In the genomic region with DNA sequence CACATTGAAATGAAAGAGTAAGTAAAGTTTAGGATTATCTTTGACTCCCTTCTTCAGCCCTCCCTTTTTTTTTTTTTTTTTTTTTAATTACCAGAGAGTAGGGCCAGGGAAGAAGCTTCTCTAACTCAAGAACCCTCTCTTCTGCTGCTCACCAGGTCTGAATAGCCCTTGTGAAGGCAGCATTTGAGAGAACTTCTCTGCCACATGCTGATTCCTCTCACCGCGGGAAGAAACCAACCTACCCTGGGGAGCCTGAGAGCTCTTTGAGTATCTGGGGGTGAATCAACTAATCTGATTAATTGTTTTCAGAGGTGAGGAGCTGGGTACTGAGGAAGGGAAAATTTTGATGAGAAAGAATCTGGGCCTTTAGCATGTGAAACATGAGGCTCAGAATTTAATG, we compare ENCODE assay signal across 14 cellular contexts.
DNase-seq lines count a peak whose midpoint lies in the region; ATAC-seq and TF ChIP-seq lines count a peak whose summit lies in the region.
"Had no signal": no experiment of that assay in that cellular context is flagged by ENCODE, and none has a peak within 500 bp of the region (broad histone marks: within the 10 kb centered on the region; RNA-seq: fewer than 3 reads in every experiment).

No MANE protein-coding gene starts in this region.

- H3K27me3 ChIP-seq in neural progenitor cell = no peaks in the 10 kb centered on the region
- H3K27me3 ChIP-seq: BLaER1 had no signal

- H3K9ac ChIP-seq in neural progenitor cell = no peak overlapping the region
- H3K9ac ChIP-seq: BLaER1 had no signal

- H3K27ac Mint-ChIP-seq in WTC11 (peak overlapping the region; percentile 23), neural progenitor cell (peak overlapping the region; percentile 32)
- no peak overlapping the region for H3K27ac Mint-ChIP-seq in activated T-cell treated with anti-CD3 and anti-CD28 coated beads, Interleukin-2, amount 50 U/mL, for 72 hours

- H3K9me3 Mint-ChIP-seq in WTC11 (no peaks in the 10 kb centered on the region), neural progenitor cell (no peaks in the 10 kb centered on the region)
- no peaks in the 10 kb centered on the region for H3K9me3 Mint-ChIP-seq in activated T-cell treated with anti-CD3 and anti-CD28 coated beads, Interleukin-2, amount 50 U/mL, for 72 hours

- H3K4me3 ChIP-seq in neural progenitor cell = no peak overlapping the region
- H3K4me3 ChIP-seq: BLaER1 had no signal

- TF ChIP-seq CTCF in WTC11 (IDR thresholded peaks at IDR 0.05) = no peak
- no peak for TF ChIP-seq CTCF in neural progenitor cell (IDR thresholded peaks at IDR 0.05)

- peak; percentile 16 to 60 for DNase-seq in NCI-H187 (lab: John Stamatoyannopoulos, UW)
- DNase-seq in NCI-H187 treated with DMSO at 0.1 percent for 48 hours (lab: John Stamatoyannopoulos, UW) = no peak
- DNase-seq in WTC11 (ENCODE audit: low spot score) = peak; percentile 16
- peak; percentile 25 for DNase-seq in neural progenitor cell (ENCODE audit: low spot score)
- DNase-seq in KBM-7 = no peak
- DNase-seq in activated T-cell treated with anti-CD3 and anti-CD28 coated beads, Interleukin-2, amount 50 U/mL, for 72 hours = no peak
- DNase-seq in kidney glomerular epithelial cell (lab: John Stamatoyannopoulos, UW) = no peak
- DNase-seq: AML-193, Calu3, DMS 273 treated with DMSO at 0.1 percent for 48 hours, H7 had no signal

- H3K4me3 Mint-ChIP-seq in WTC11 (peak overlapping the region; percentile 2; the same call in 1 of the 2 replicates), neural progenitor cell (no peak overlapping the region)
- H3K4me3 Mint-ChIP-seq in activated T-cell treated with anti-CD3 and anti-CD28 coated beads, Interleukin-2, amount 50 U/mL, for 72 hours = no peak overlapping the region

- H3K27ac ChIP-seq in neural progenitor cell = no peak overlapping the region
- H3K27ac ChIP-seq: 22Rv1, BLaER1, HL-60 had no signal

- in situ Hi-C loops in KBM-7 (cut with MboI; ENCODE audit: low pct_unique_long_range_greater_than_20kb, low sequenced_read_pairs) = no loop called here

- H3K36me3 ChIP-seq in neural progenitor cell = no peaks in the 10 kb centered on the region
- H3K36me3 ChIP-seq: BLaER1 had no signal

- no peak overlapping the region for H3K4me2 ChIP-seq in neural progenitor cell
- H3K4me2 ChIP-seq: BLaER1 had no signal

- POLR2A ChIA-PET in WTC11 (lab: Charles Lee) = interaction anchor here (1.3 kb wide), 1 partner anchor 148 kb away, joined by 8 read pairs; no protein-coding TSS in a partner anchor

- no peaks in the 10 kb centered on the region for H4K20me1 ChIP-seq in neural progenitor cell (ENCODE audit: low read depth)
- H4K20me1 ChIP-seq: BLaER1 had no signal

- peaks cover 8% of the 10 kb centered on the region for H3K36me3 Mint-ChIP-seq in WTC11
- no peaks in the 10 kb centered on the region for H3K36me3 Mint-ChIP-seq in neural progenitor cell
- H3K36me3 Mint-ChIP-seq in activated T-cell treated with anti-CD3 and anti-CD28 coated beads, Interleukin-2, amount 50 U/mL, for 72 hours (ENCODE audit: insufficient read depth in 2 of 2) = no peaks in the 10 kb centered on the region

- H3K4me1 Mint-ChIP-seq in WTC11 (peaks cover 65% of the 10 kb centered on the region), neural progenitor cell (peaks cover 37% of the 10 kb centered on the region)
- no peaks in the 10 kb centered on the region for H3K4me1 Mint-ChIP-seq in activated T-cell treated with anti-CD3 and anti-CD28 coated beads, Interleukin-2, amount 50 U/mL, for 72 hours (ENCODE audit: low read depth)

- H3K79me2 ChIP-seq in neural progenitor cell (ENCODE audit: low read depth) = no peaks in the 10 kb centered on the region

- no peak overlapping the region for H2AFZ ChIP-seq in neural progenitor cell (replicated peaks)

- H3K4me1 ChIP-seq in neural progenitor cell = peaks cover 25% of the 10 kb centered on the region
- H3K4me1 ChIP-seq: BLaER1 had no signal

- peaks cover 14% of the 10 kb centered on the region for H3F3A ChIP-seq in neural progenitor cell (ENCODE audit: low read depth)

- peak; percentile 11; the same call in 1 of the 2 replicates for ATAC-seq in WTC11
- ATAC-seq in activated T-cell treated with anti-CD3 and anti-CD28 coated beads, Interleukin-2, amount 50 U/mL, for 72 hours (replicated peaks in 1 of 2) = no peak

- no peaks in the 10 kb centered on the region for H3K9me3 ChIP-seq in neural progenitor cell (ENCODE audit: low read depth)
- H3K9me3 ChIP-seq: BLaER1 had no signal

- H3K27me3 Mint-ChIP-seq in WTC11 (ENCODE audit: low read depth) (0 out of 2 replicates have a peak, but pooled peaks cover 4% of the 10 kb centered on the region), neural progenitor cell (ENCODE audit: insufficient read depth, low read depth) (peaks cover 7% of the 10 kb centered on the region)
- H3K27me3 Mint-ChIP-seq in activated T-cell treated with anti-CD3 and anti-CD28 coated beads, Interleukin-2, amount 50 U/mL, for 72 hours (ENCODE audit: low read depth) = peaks cover 19% of the 10 kb centered on the region

- CTCF ChIA-PET in WTC11 (lab: Charles Lee) = interaction anchor here (0.6 to 1.6 kb wide), 3 partner anchors 10 to 478 kb away, joined by 3 to 4 read pairs (median 3); no protein-coding TSS in a partner anchor

TF ChIP-seq in WTC11, 78 proteins besides CTCF, POLR2A, EP300 and RAD21:
- TF ChIP-seq, protein P1, sequence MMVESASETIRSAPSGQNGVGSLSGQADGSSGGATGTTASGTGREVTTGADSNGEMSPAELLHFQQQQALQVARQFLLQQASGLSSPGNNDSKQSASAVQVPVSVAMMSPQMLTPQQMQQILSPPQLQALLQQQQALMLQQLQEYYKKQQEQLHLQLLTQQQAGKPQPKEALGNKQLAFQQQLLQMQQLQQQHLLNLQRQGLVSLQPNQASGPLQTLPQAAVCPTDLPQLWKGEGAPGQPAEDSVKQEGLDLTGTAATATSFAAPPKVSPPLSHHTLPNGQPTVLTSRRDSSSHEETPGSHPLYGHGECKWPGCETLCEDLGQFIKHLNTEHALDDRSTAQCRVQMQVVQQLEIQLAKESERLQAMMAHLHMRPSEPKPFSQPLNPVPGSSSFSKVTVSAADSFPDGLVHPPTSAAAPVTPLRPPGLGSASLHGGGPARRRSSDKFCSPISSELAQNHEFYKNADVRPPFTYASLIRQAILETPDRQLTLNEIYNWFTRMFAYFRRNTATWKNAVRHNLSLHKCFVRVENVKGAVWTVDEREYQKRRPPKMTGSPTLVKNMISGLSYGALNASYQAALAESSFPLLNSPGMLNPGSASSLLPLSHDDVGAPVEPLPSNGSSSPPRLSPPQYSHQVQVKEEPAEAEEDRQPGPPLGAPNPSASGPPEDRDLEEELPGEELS (CRISPR knock-in tag; IDR thresholded peaks at IDR 0.05) = no peak
- no peak for TF ChIP-seq ZNF671 (CRISPR knock-in tag; IDR thresholded peaks at IDR 0.05)
- TF ChIP-seq JUN (CRISPR knock-in tag; IDR thresholded peaks at IDR 0.05) = no peak
- no peak for TF ChIP-seq MYBL2 (CRISPR knock-in tag; IDR thresholded peaks at IDR 0.05)
- TF ChIP-seq, protein P2, sequence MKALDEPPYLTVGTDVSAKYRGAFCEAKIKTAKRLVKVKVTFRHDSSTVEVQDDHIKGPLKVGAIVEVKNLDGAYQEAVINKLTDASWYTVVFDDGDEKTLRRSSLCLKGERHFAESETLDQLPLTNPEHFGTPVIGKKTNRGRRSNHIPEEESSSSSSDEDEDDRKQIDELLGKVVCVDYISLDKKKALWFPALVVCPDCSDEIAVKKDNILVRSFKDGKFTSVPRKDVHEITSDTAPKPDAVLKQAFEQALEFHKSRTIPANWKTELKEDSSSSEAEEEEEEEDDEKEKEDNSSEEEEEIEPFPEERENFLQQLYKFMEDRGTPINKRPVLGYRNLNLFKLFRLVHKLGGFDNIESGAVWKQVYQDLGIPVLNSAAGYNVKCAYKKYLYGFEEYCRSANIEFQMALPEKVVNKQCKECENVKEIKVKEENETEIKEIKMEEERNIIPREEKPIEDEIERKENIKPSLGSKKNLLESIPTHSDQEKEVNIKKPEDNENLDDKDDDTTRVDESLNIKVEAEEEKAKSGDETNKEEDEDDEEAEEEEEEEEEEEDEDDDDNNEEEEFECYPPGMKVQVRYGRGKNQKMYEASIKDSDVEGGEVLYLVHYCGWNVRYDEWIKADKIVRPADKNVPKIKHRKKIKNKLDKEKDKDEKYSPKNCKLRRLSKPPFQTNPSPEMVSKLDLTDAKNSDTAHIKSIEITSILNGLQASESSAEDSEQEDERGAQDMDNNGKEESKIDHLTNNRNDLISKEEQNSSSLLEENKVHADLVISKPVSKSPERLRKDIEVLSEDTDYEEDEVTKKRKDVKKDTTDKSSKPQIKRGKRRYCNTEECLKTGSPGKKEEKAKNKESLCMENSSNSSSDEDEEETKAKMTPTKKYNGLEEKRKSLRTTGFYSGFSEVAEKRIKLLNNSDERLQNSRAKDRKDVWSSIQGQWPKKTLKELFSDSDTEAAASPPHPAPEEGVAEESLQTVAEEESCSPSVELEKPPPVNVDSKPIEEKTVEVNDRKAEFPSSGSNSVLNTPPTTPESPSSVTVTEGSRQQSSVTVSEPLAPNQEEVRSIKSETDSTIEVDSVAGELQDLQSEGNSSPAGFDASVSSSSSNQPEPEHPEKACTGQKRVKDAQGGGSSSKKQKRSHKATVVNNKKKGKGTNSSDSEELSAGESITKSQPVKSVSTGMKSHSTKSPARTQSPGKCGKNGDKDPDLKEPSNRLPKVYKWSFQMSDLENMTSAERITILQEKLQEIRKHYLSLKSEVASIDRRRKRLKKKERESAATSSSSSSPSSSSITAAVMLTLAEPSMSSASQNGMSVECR (CRISPR knock-in tag; IDR thresholded peaks at IDR 0.05; ENCODE audit: borderline replicate concordance) = no peak
- no peak for TF ChIP-seq FOXK1 (CRISPR knock-in tag; IDR thresholded peaks at IDR 0.05)
- TF ChIP-seq ZNF423 (CRISPR knock-in tag; IDR thresholded peaks at IDR 0.05) = peak; percentile 58; the same call in 1 of the 2 replicates
- TF ChIP-seq, protein P3, sequence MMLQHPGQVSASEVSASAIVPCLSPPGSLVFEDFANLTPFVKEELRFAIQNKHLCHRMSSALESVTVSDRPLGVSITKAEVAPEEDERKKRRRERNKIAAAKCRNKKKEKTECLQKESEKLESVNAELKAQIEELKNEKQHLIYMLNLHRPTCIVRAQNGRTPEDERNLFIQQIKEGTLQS (CRISPR knock-in tag; conservative IDR thresholded peaks at IDR 0.05) = no peak
- TF ChIP-seq ZNF121 (CRISPR knock-in tag; IDR thresholded peaks at IDR 0.05) = no peak

Comparison
In these comparisons a context has a peak if more than half of its experiments do, and no peak if none do; other contexts are left out.
1. DNase-seq: peak in NCI-H187 (2 of 2), WTC11 (single experiment) and neural progenitor cell (single experiment); none in NCI-H187 treated with DMSO at 0.1 percent for 48 hours (single experiment), KBM-7 (single experiment), activated T-cell treated with anti-CD3 and anti-CD28 coated beads, Interleukin-2, amount 50 U/mL, for 72 hours (0 of 2) and kidney glomerular epithelial cell (single experiment).